ENCODE assay signal across 2 cellular contexts in genomic region chr6:103707596-103708325, GRCh38.
TF ChIP-seq lines count a peak whose summit lies in the region.

No MANE protein-coding gene starts in this region.

TF ChIP-seq in HCT116, 20 proteins besides CTCF, POLR2A, EP300 and RAD21:
- TF ChIP-seq ATF3 (IDR thresholded peaks at IDR 0.05): no peak

TF ChIP-seq in endothelial cell of umbilical vein, 7 proteins besides CTCF, POLR2A, EP300 and RAD21 (continued from another document):
- no peak for TF ChIP-seq POLR2AphosphoS5 (IDR thresholded peaks at IDR 0.05; ENCODE audit: insufficient read depth, low read depth, low read length)
